Comparison of ENCODE assay signal across 8 cellular contexts in genomic region chr11:114439229-114440120, GRCh38. TPM values are rescaled to one million over a fixed set of nuclear protein-coding genes. Genes with fewer than 3 reads are reported as not detected.
A peak's percentile ranks its signal among the peaks of the same experiment; 100 is the strongest.
DNase-seq lines count a peak whose midpoint lies in the region; ATAC-seq and TF ChIP-seq lines count a peak whose summit lies in the region.

Gene REXO2, plus strand, starts transcription at chr11:114439467. Its CDS starts 62 bp downstream, at chr11:114439529.

- TF ChIP-seq POLR2A in erythroblast (IDR thresholded peaks at IDR 0.05; ENCODE audit: low read length): peak; percentile 95

- H3K9me3 Mint-ChIP-seq in activated T-cell treated with anti-CD3 and anti-CD28 coated beads, Interleukin-2, amount 50 U/mL, for 24 hours: no peaks in the 10 kb centered on the region

- H3K4me1 ChIP-seq in mucosa of stomach (ENCODE audit: control insufficient read depth, insufficient read depth, low read length): peaks cover 16% of the 10 kb centered on the region

- DNase-seq in DMS79 (lab: John Stamatoyannopoulos, UW): peak; percentile 91
- peak; percentile 93 for DNase-seq in KBM-7
- DNase-seq in activated T-cell treated with anti-CD3 and anti-CD28 coated beads, Interleukin-2, amount 50 U/mL, for 24 hours: peak; percentile 95
- DNase-seq in erythroblast (lab: John Stamatoyannopoulos, UW): peak; percentile 96 to 97
- peak; percentile 85 to 87 for DNase-seq in stimulated activated CD8-positive, alpha-beta memory T cell treated with anti-CD3 and anti-CD28 coated beads, Interleukin-7, amount 100 ng/mL, for 1 hour (ENCODE audit: low read depth in 2 of 2)

- peaks cover 43% of the 10 kb centered on the region for H3K36me3 Mint-ChIP-seq in activated T-cell treated with anti-CD3 and anti-CD28 coated beads, Interleukin-2, amount 50 U/mL, for 24 hours (ENCODE audit: low read depth)

- H3K9me3 ChIP-seq in mucosa of stomach (ENCODE audit: control insufficient read depth, low read length): no peaks in the 10 kb centered on the region

- H3K27me3 Mint-ChIP-seq in activated T-cell treated with anti-CD3 and anti-CD28 coated beads, Interleukin-2, amount 50 U/mL, for 24 hours: no peaks in the 10 kb centered on the region

- H3K4me1 Mint-ChIP-seq in activated T-cell treated with anti-CD3 and anti-CD28 coated beads, Interleukin-2, amount 50 U/mL, for 24 hours (ENCODE audit: low read depth): peaks cover 36% of the 10 kb centered on the region

- peak within 1 kb of the TSS; percentile 98 for H3K4me3 Mint-ChIP-seq in activated T-cell treated with anti-CD3 and anti-CD28 coated beads, Interleukin-2, amount 50 U/mL, for 24 hours

- H3K9ac ChIP-seq in mucosa of stomach (ENCODE audit: low read length): peak within 1 kb of the TSS; percentile 88

- H3K36me3 ChIP-seq in mucosa of stomach (ENCODE audit: control insufficient read depth, insufficient read depth, low read length): no peaks in the 10 kb centered on the region

- peak within 1 kb of the TSS; percentile 98 for H3K27ac Mint-ChIP-seq in activated T-cell treated with anti-CD3 and anti-CD28 coated beads, Interleukin-2, amount 50 U/mL, for 24 hours

- in situ Hi-C loops in KBM-7 (cut with MboI; ENCODE audit: low pct_unique_long_range_greater_than_20kb, low sequenced_read_pairs): no loop called here

- no peaks in the 10 kb centered on the region for H3K27me3 ChIP-seq in mucosa of stomach (ENCODE audit: control insufficient read depth, insufficient read depth, low read length)

- ATAC-seq in GM21717 (IDR thresholded peaks at IDR 0.05; ENCODE audit: unreplicated experiment): peak; percentile 99

- peak within 1 kb of the TSS; percentile 96 for H3K4me3 ChIP-seq in mucosa of stomach (ENCODE audit: low read length)

TF ChIP-seq in PFSK-1, 5 proteins besides CTCF, POLR2A, EP300 and RAD21:
- TF ChIP-seq TAF1 (IDR thresholded peaks at IDR 0.05; ENCODE audit: borderline replicate concordance, insufficient read depth, low read length): no peak
- peak; percentile 78; the same call in 1 of the 2 replicates for TF ChIP-seq SIN3A (IDR thresholded peaks at IDR 0.05; ENCODE audit: borderline replicate concordance, insufficient read depth, low read length)
- TF ChIP-seq POLR2AphosphoS5 (IDR thresholded peaks at IDR 0.05; ENCODE audit: low read depth, low read length): peak; percentile 73
- TF ChIP-seq FOXP2 (optimal IDR thresholded peaks at IDR 0.05; ENCODE audit: borderline replicate concordance, extremely low read depth, extremely low read length, insufficient read depth): peak; percentile 85
- TF ChIP-seq, protein P1, sequence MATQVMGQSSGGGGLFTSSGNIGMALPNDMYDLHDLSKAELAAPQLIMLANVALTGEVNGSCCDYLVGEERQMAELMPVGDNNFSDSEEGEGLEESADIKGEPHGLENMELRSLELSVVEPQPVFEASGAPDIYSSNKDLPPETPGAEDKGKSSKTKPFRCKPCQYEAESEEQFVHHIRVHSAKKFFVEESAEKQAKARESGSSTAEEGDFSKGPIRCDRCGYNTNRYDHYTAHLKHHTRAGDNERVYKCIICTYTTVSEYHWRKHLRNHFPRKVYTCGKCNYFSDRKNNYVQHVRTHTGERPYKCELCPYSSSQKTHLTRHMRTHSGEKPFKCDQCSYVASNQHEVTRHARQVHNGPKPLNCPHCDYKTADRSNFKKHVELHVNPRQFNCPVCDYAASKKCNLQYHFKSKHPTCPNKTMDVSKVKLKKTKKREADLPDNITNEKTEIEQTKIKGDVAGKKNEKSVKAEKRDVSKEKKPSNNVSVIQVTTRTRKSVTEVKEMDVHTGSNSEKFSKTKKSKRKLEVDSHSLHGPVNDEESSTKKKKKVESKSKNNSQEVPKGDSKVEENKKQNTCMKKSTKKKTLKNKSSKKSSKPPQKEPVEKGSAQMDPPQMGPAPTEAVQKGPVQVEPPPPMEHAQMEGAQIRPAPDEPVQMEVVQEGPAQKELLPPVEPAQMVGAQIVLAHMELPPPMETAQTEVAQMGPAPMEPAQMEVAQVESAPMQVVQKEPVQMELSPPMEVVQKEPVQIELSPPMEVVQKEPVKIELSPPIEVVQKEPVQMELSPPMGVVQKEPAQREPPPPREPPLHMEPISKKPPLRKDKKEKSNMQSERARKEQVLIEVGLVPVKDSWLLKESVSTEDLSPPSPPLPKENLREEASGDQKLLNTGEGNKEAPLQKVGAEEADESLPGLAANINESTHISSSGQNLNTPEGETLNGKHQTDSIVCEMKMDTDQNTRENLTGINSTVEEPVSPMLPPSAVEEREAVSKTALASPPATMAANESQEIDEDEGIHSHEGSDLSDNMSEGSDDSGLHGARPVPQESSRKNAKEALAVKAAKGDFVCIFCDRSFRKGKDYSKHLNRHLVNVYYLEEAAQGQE (IDR thresholded peaks at IDR 0.05; ENCODE audit: insufficient read depth in 1 of 2, low read depth in 2 of 2, low read length in 2 of 2): 0 out of 4 replicates have a peak, but pooled peaks of 1 of the 2 experiments have one; percentile 33
TF ChIP-seq in PFSK-1: peak in this region for 4.

RNA-seq across cellular contexts. Expression of gene REXO2, which starts in this region (rescaled TPM):
- polyA plus RNA-seq in PFSK-1 (2012; ENCODE audit: insufficient read length, low read depth): 176 TPM

Comparison
In these comparisons a context has a peak if more than half of its experiments do, and no peak if none do; other contexts are left out.
1. Peak in every context shown above with its lines: DNase-seq, ATAC-seq and H3K4me3 ChIP-seq.